ENCODE assay signal across 14 cellular contexts in genomic region chr1:153346067-153346723, GRCh38. TPM values are rescaled to one million over a fixed set of nuclear protein-coding genes. Genes with fewer than 3 reads are reported as not detected.
DNase-seq lines count a peak whose midpoint lies in the region; ATAC-seq and FAIRE-seq lines count a peak whose summit lies in the region.
"Had no signal": no experiment of that assay in that cellular context is flagged by ENCODE, and none has a peak within 500 bp of the region (broad histone marks: within the 10 kb centered on the region; RNA-seq: fewer than 3 reads in every experiment).

No MANE protein-coding gene starts in this region.

- peaks cover 32% of the 10 kb centered on the region for H3K27me3 Mint-ChIP-seq in memory B cell

- H3K79me2 ChIP-seq in trophoblast cell (ENCODE audit: control insufficient read depth, insufficient read depth, low read length, poor library complexity), result no peaks in the 10 kb centered on the region

- peak overlapping the region; percentile 13 for H3K27ac Mint-ChIP-seq in memory B cell
- H3K27ac Mint-ChIP-seq: activated T-helper 2 cell treated with anti-CD3 and anti-CD28 coated beads, Interferon-gamma antibody, Interleukin-2, Interleukin-4, amounts not matched to agents 10 μg/mL and 5 μg/mL and 100 μg/mL, durations not matched to agents 14 hours and 24 hours and 36 hours; nephron progenitor cell had no signal

- peaks cover 19 to 24% of the 10 kb centered on the region in 2 experiments for H3K4me1 ChIP-seq in trophoblast cell (ENCODE audit: control insufficient read depth in 1 of 2, insufficient read depth in 2 of 2, low read length in 2 of 2)

- H3K4me1 Mint-ChIP-seq in memory B cell, result peaks cover 23% of the 10 kb centered on the region
- H3K4me1 Mint-ChIP-seq: nephron progenitor cell had no signal

- no peak overlapping the region for H2BK120ac ChIP-seq in trophoblast cell (ENCODE audit: insufficient read depth, low read length, poor library complexity)

- no peak overlapping the region for H3K9ac ChIP-seq in trophoblast cell (ENCODE audit: low read length)

- H3K9me3 ChIP-seq in trophoblast cell (ENCODE audit: insufficient read depth, low read depth, low read length), result no peaks in the 10 kb centered on the region

- WGBS in trophoblast cell (ENCODE audit: extremely low coverage, insufficient coverage, insufficient read length), result no CpG with 5 or more reads among the region's 6 CpGs

- no peak overlapping the region for H2AK5ac ChIP-seq in trophoblast cell (ENCODE audit: low read length)

- no peaks in the 10 kb centered on the region for H3K36me3 Mint-ChIP-seq in memory B cell

- H4K91ac ChIP-seq in trophoblast cell (ENCODE audit: low read depth, low read length), result no peak overlapping the region

- DNase-seq in COLO668 (lab: John Stamatoyannopoulos, UW; ENCODE audit: unreplicated experiment) (peak; percentile 65), GM18507 (ENCODE audit: extremely low spot score, insufficient read length, low read depth) (no peak), NCI-H2196 treated with DMSO at 0.1 percent for 48 hours (lab: John Stamatoyannopoulos, UW; ENCODE audit: unreplicated experiment) (peak; percentile 76), memory B cell (ENCODE audit: low spot score in 2 of 2) (peak in 1 of 2 donors; percentile 11), trophoblast cell (no peak), SW480 (ENCODE audit: low spot score) (no peak)
- DNase-seq: COR-L47, left cardiac atrium, NCI-H1694 treated with DMSO at 0.1 percent for 48 hours, nephron progenitor cell had no signal

- no peak overlapping the region for H4K8ac ChIP-seq in trophoblast cell (ENCODE audit: low read depth, low read length)

- no peak overlapping the region for H3K18ac ChIP-seq in trophoblast cell (ENCODE audit: low read length)

- no peaks in the 10 kb centered on the region for H3K36me3 ChIP-seq in trophoblast cell (ENCODE audit: control insufficient read depth in 1 of 2, insufficient read depth in 2 of 2, low read length in 2 of 2)

- H3K27me3 ChIP-seq in trophoblast cell (ENCODE audit: insufficient read depth, low read length), result no peaks in the 10 kb centered on the region

- H2BK5ac ChIP-seq in trophoblast cell (ENCODE audit: low read depth, low read length, poor library complexity), result no peak overlapping the region

- H4K12ac ChIP-seq in trophoblast cell (ENCODE audit: low read depth, low read length), result no peak overlapping the region

- H3K4me2 ChIP-seq in trophoblast cell (ENCODE audit: low read length), result no peak overlapping the region

- H3K79me1 ChIP-seq in trophoblast cell (ENCODE audit: low read length), result peaks cover 5% of the 10 kb centered on the region

- no peak overlapping the region for H2BK12ac ChIP-seq in trophoblast cell (ENCODE audit: low read length)

- FAIRE-seq in GM18507 (lab: Jason Lieb, UNC), result peak; percentile 58
- FAIRE-seq: bronchial epithelial cell, H54 had no signal

- H3K14ac ChIP-seq in trophoblast cell (ENCODE audit: low read length), result no peak overlapping the region

- no peak overlapping the region for H3K4ac ChIP-seq in trophoblast cell (ENCODE audit: low read depth, low read length)

- no peak overlapping the region for H3K4me3 ChIP-seq in trophoblast cell (ENCODE audit: low read depth, low read length)

- H3K23ac ChIP-seq in trophoblast cell (ENCODE audit: low read length), result no peak overlapping the region

- no peak overlapping the region for H3K27ac ChIP-seq in trophoblast cell (ENCODE audit: low read depth, low read length)

- peak; percentile 50 for ATAC-seq in memory B cell (ENCODE audit: low read depth)
- no peak for ATAC-seq in HG03039 (IDR thresholded peaks at IDR 0.05; ENCODE audit: unreplicated experiment)
- ATAC-seq: left cardiac atrium had no signal

- H3K4me3 Mint-ChIP-seq in memory B cell, result no peak overlapping the region
- H3K4me3 Mint-ChIP-seq: nephron progenitor cell had no signal

- H2AFZ ChIP-seq in trophoblast cell (ENCODE audit: insufficient read depth, low read length, poor library complexity), result no peak overlapping the region

- H3K9me3 Mint-ChIP-seq in memory B cell, result no peaks in the 10 kb centered on the region
- H3K9me3 Mint-ChIP-seq: activated T-helper 2 cell treated with anti-CD3 and anti-CD28 coated beads, Interferon-gamma antibody, Interleukin-2, Interleukin-4, amounts not matched to agents 10 μg/mL and 5 μg/mL and 100 μg/mL, durations not matched to agents 14 hours and 24 hours and 36 hours had no signal

RNA-seq across cellular contexts. Expression of gene PGLYRP4, which starts 2.4 kb away (rescaled TPM):
- 3.6 and 3.8 TPM in 2 replicates for polyA plus RNA-seq in trophoblast cell (2013)

RNA-seq across cellular contexts. Expression of gene S100A9, which starts 11.5 kb away (rescaled TPM):
- 1.0 and 1.1 TPM in 2 replicates for polyA plus RNA-seq in trophoblast cell (2013)

RNA-seq across cellular contexts. Expression of gene S100A12, which starts 29.2 kb away (rescaled TPM):
- not detected in 2 replicates for polyA plus RNA-seq in trophoblast cell (2013)

RNA-seq across cellular contexts. Expression of gene PGLYRP3, which starts 33.4 kb away (rescaled TPM):
- polyA plus RNA-seq in trophoblast cell (2013), result 0.12 and 0.25 TPM in 2 replicates

RNA-seq across cellular contexts. Expression of gene S100A8, which starts 44.7 kb away (rescaled TPM):
- polyA plus RNA-seq in trophoblast cell (2013), result not detected in 2 replicates

Comparison
In these comparisons a context has a peak if more than half of its experiments do, and no peak if none do; other contexts are left out.
1. DNase-seq: peak in COLO668 (single experiment) and NCI-H2196 treated with DMSO at 0.1 percent for 48 hours (single experiment); none in GM18507 (single experiment), trophoblast cell (0 of 2) and SW480 (single experiment).